20 cellular contexts compared by ENCODE assay signal in the genomic region with DNA sequence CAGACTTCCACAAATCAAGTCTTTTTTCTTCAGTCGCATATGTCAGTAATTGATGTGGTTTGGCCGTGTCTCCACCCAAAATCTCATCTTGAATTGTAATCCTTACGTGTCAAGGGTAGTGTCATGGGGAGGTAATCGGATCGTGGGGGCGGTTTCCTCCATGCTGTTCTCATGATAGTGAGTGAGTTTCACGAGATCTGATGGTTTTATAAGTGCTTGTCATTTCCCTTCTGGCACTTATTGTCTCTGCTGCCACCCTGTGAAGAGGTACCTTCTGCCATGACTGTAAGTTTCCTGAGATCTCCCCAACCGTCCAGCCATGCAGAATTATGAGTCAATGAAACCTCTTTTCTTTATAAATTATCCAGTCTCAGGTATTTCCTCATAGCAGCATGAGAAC.
DNase-seq lines count a peak whose midpoint lies in the region; ATAC-seq, FAIRE-seq and TF ChIP-seq lines count a peak whose summit lies in the region.
"Had no signal": no experiment of that assay in that cellular context is flagged by ENCODE, and none has a peak within 500 bp of the region (broad histone marks: within the 10 kb centered on the region; RNA-seq: fewer than 3 reads in every experiment).

No MANE protein-coding gene starts in this region.

- no peaks in the 10 kb centered on the region for H3K9me3 Mint-ChIP-seq in activated CD8-positive, alpha-beta T cell treated with anti-CD3 and anti-CD28 coated beads for 36 hours
- H3K9me3 Mint-ChIP-seq in activated CD8-positive, alpha-beta T cell treated with anti-CD3 and anti-CD28 coated beads, Interleukin-2, amount 10 ng/mL, durations not matched to agents 7 days and 5 days (ENCODE audit: insufficient read depth) = no peaks in the 10 kb centered on the region
- no peaks in the 10 kb centered on the region for H3K9me3 Mint-ChIP-seq in T-helper 2 cell treated with Interferon-gamma antibody and Interleukin-4, amounts not matched to agents 5 μg/mL and 100 μg/mL, for 36 hours
- peaks cover 3% of the 10 kb centered on the region for H3K9me3 Mint-ChIP-seq in osteocyte (ENCODE audit: unreplicated experiment)
- H3K9me3 Mint-ChIP-seq: activated T-helper 2 cell treated with anti-CD3 and anti-CD28 coated beads, Interferon-gamma antibody, Interleukin-2, Interleukin-4, amounts not matched to agents 10 μg/mL and 5 μg/mL and 100 μg/mL, durations not matched to agents 14 hours and 24 hours and 36 hours; dendritic cell treated with granulocyte-macrophage colony-stimulating factor and Interleukin-4, amounts not matched to agents 40 ng/mL and 50 ng/mL, for 4 days; nephron progenitor cell had no signal

- CTCF ChIA-PET in activated CD8-positive, alpha-beta T cell treated with anti-CD3 and anti-CD28 coated beads for 36 hours (lab: Charles Lee) = no interaction called here
- CTCF ChIA-PET in activated CD8-positive, alpha-beta T cell treated with anti-CD3 and anti-CD28 coated beads, Interleukin-2, amount 10 ng/mL, durations not matched to agents 7 days and 5 days (lab: Charles Lee) = no interaction called here

- peak; percentile 21 for DNase-seq in activated CD8-positive, alpha-beta T cell treated with anti-CD3 and anti-CD28 coated beads for 36 hours
- no peak for DNase-seq in activated CD8-positive, alpha-beta T cell treated with anti-CD3 and anti-CD28 coated beads, Interleukin-2, amount 10 ng/mL, durations not matched to agents 7 days and 5 days
- DNase-seq in T-helper 2 cell treated with Interferon-gamma antibody and Interleukin-4, amounts not matched to agents 5 μg/mL and 100 μg/mL, for 36 hours (ENCODE audit: low spot score) = peak; percentile 43
- DNase-seq in epithelial cell of esophagus (ENCODE audit: low read depth) (peak; percentile 10), D721Med (ENCODE audit: insufficient read length, low spot score) (no peak), osteocyte (ENCODE audit: extremely low spot score, unreplicated experiment) (no peak), NCI-H510A treated with DMSO at 0.1 percent for 48 hours (lab: John Stamatoyannopoulos, UW) (no peak)
- DNase-seq in stimulated activated CD4-positive, alpha-beta T cell treated with anti-CD3 and anti-CD28 coated beads, Interleukin-4, amount 100 ng/mL, for 48 hours (ENCODE audit: low read depth in 2 of 2) = peak; percentile 12 to 31
- DNase-seq: HCEC 1CT; mesenchymal stem cell; NCI-H146; nephron progenitor cell; retina; stimulated activated naive CD8-positive, alpha-beta T cell treated with anti-CD3 and anti-CD28 coated beads, Interleukin-15, Interleukin-2, amounts not matched to agents 100 U/mL and 50 U/mL, for 24 hours had no signal

- no peaks in the 10 kb centered on the region for H3K27me3 Mint-ChIP-seq in activated CD8-positive, alpha-beta T cell treated with anti-CD3 and anti-CD28 coated beads for 36 hours
- no peaks in the 10 kb centered on the region for H3K27me3 Mint-ChIP-seq in activated CD8-positive, alpha-beta T cell treated with anti-CD3 and anti-CD28 coated beads, Interleukin-2, amount 10 ng/mL, durations not matched to agents 7 days and 5 days (ENCODE audit: low read depth)
- no peaks in the 10 kb centered on the region for H3K27me3 Mint-ChIP-seq in T-helper 2 cell treated with Interferon-gamma antibody and Interleukin-4, amounts not matched to agents 5 μg/mL and 100 μg/mL, for 36 hours (ENCODE audit: low read depth)
- H3K27me3 Mint-ChIP-seq in osteocyte (ENCODE audit: unreplicated experiment) = no peaks in the 10 kb centered on the region

- POLR2A ChIA-PET in activated CD8-positive, alpha-beta T cell treated with anti-CD3 and anti-CD28 coated beads for 36 hours (lab: Charles Lee) = no interaction called here
- POLR2A ChIA-PET in activated CD8-positive, alpha-beta T cell treated with anti-CD3 and anti-CD28 coated beads, Interleukin-2, amount 10 ng/mL, durations not matched to agents 7 days and 5 days (lab: Charles Lee) = no interaction called here

- peaks cover 2% of the 10 kb centered on the region for H3K4me1 Mint-ChIP-seq in activated CD8-positive, alpha-beta T cell treated with anti-CD3 and anti-CD28 coated beads for 36 hours (ENCODE audit: low read depth)
- H3K4me1 Mint-ChIP-seq in activated CD8-positive, alpha-beta T cell treated with anti-CD3 and anti-CD28 coated beads, Interleukin-2, amount 10 ng/mL, durations not matched to agents 7 days and 5 days (ENCODE audit: low read depth) = no peaks in the 10 kb centered on the region
- H3K4me1 Mint-ChIP-seq in T-helper 2 cell treated with Interferon-gamma antibody and Interleukin-4, amounts not matched to agents 5 μg/mL and 100 μg/mL, for 36 hours (ENCODE audit: low read depth) = peaks cover 8% of the 10 kb centered on the region
- H3K4me1 Mint-ChIP-seq in osteocyte (ENCODE audit: unreplicated experiment) = peaks cover 41% of the 10 kb centered on the region

- intact Hi-C loops in activated CD8-positive, alpha-beta T cell treated with anti-CD3 and anti-CD28 coated beads for 36 hours (cut with micrococcal nuclease) = no loop called here

- no peak for ATAC-seq in activated CD8-positive, alpha-beta T cell treated with anti-CD3 and anti-CD28 coated beads for 36 hours
- ATAC-seq in activated CD8-positive, alpha-beta T cell treated with anti-CD3 and anti-CD28 coated beads, Interleukin-2, amount 10 ng/mL, durations not matched to agents 7 days and 5 days = no peak
- ATAC-seq: stimulated activated naive CD8-positive, alpha-beta T cell treated with anti-CD3 and anti-CD28 coated beads, Interleukin-15, Interleukin-2, amounts not matched to agents 100 U/mL and 50 U/mL, for 24 hours had no signal

- H3K27ac Mint-ChIP-seq in activated CD8-positive, alpha-beta T cell treated with anti-CD3 and anti-CD28 coated beads for 36 hours = no peak overlapping the region
- no peak overlapping the region for H3K27ac Mint-ChIP-seq in activated CD8-positive, alpha-beta T cell treated with anti-CD3 and anti-CD28 coated beads, Interleukin-2, amount 10 ng/mL, durations not matched to agents 7 days and 5 days
- H3K27ac Mint-ChIP-seq in T-helper 2 cell treated with Interferon-gamma antibody and Interleukin-4, amounts not matched to agents 5 μg/mL and 100 μg/mL, for 36 hours = no peak overlapping the region
- no peak overlapping the region for H3K27ac Mint-ChIP-seq in osteocyte (ENCODE audit: unreplicated experiment)
- H3K27ac Mint-ChIP-seq: activated T-helper 2 cell treated with anti-CD3 and anti-CD28 coated beads, Interferon-gamma antibody, Interleukin-2, Interleukin-4, amounts not matched to agents 10 μg/mL and 5 μg/mL and 100 μg/mL, durations not matched to agents 14 hours and 24 hours and 36 hours; dendritic cell treated with granulocyte-macrophage colony-stimulating factor and Interleukin-4, amounts not matched to agents 40 ng/mL and 50 ng/mL, for 4 days; nephron progenitor cell had no signal

- H3K4me3 ChIP-seq in epithelial cell of esophagus (ENCODE audit: low read length) = no peak overlapping the region
- H3K4me3 ChIP-seq: SK-N-MC had no signal

- H3K4me3 Mint-ChIP-seq in activated CD8-positive, alpha-beta T cell treated with anti-CD3 and anti-CD28 coated beads for 36 hours = no peak overlapping the region
- no peak overlapping the region for H3K4me3 Mint-ChIP-seq in activated CD8-positive, alpha-beta T cell treated with anti-CD3 and anti-CD28 coated beads, Interleukin-2, amount 10 ng/mL, durations not matched to agents 7 days and 5 days
- H3K4me3 Mint-ChIP-seq in T-helper 2 cell treated with Interferon-gamma antibody and Interleukin-4, amounts not matched to agents 5 μg/mL and 100 μg/mL, for 36 hours = no peak overlapping the region
- H3K4me3 Mint-ChIP-seq in osteocyte (ENCODE audit: unreplicated experiment) = no peak overlapping the region
- H3K4me3 Mint-ChIP-seq: dendritic cell treated with granulocyte-macrophage colony-stimulating factor and Interleukin-4, amounts not matched to agents 40 ng/mL and 50 ng/mL, for 4 days; nephron progenitor cell had no signal

- no peak for FAIRE-seq in D721Med (lab: Jason Lieb, UNC)
- FAIRE-seq: G401.6, GM12892, keratinocyte had no signal

- no peak for TF ChIP-seq CTCF in activated CD8-positive, alpha-beta T cell treated with anti-CD3 and anti-CD28 coated beads for 36 hours (IDR thresholded peaks at IDR 0.05)
- TF ChIP-seq CTCF in epithelial cell of esophagus (IDR thresholded peaks at IDR 0.05; ENCODE audit: insufficient read depth, low read depth, low read length, missing control alignments) (no peak), D721Med (IDR thresholded peaks at IDR 0.05; ENCODE audit: insufficient read depth, missing control alignments) (no peak), osteocyte (IDR thresholded peaks at IDR 0.05) (no peak)

- no peaks in the 10 kb centered on the region for H3K36me3 Mint-ChIP-seq in activated CD8-positive, alpha-beta T cell treated with anti-CD3 and anti-CD28 coated beads for 36 hours (ENCODE audit: low read depth)
- no peaks in the 10 kb centered on the region for H3K36me3 Mint-ChIP-seq in activated CD8-positive, alpha-beta T cell treated with anti-CD3 and anti-CD28 coated beads, Interleukin-2, amount 10 ng/mL, durations not matched to agents 7 days and 5 days (ENCODE audit: low read depth)
- no peaks in the 10 kb centered on the region for H3K36me3 Mint-ChIP-seq in T-helper 2 cell treated with Interferon-gamma antibody and Interleukin-4, amounts not matched to agents 5 μg/mL and 100 μg/mL, for 36 hours (ENCODE audit: low read depth)
- H3K36me3 Mint-ChIP-seq in osteocyte (ENCODE audit: unreplicated experiment) = no peaks in the 10 kb centered on the region

Comparison
In these comparisons a context has a peak if more than half of its experiments do, and no peak if none do; other contexts are left out.
1. DNase-seq: peak in activated CD8-positive, alpha-beta T cell treated with anti-CD3 and anti-CD28 coated beads for 36 hours (single experiment), T-helper 2 cell treated with Interferon-gamma antibody and Interleukin-4, amounts not matched to agents 5 μg/mL and 100 μg/mL, for 36 hours (single experiment), epithelial cell of esophagus (single experiment) and stimulated activated CD4-positive, alpha-beta T cell treated with anti-CD3 and anti-CD28 coated beads, Interleukin-4, amount 100 ng/mL, for 48 hours (2 of 2); none in activated CD8-positive, alpha-beta T cell treated with anti-CD3 and anti-CD28 coated beads, Interleukin-2, amount 10 ng/mL, durations not matched to agents 7 days and 5 days (single experiment), D721Med (single experiment), osteocyte (single experiment) and NCI-H510A treated with DMSO at 0.1 percent for 48 hours (single experiment).